9 cellular contexts compared by ENCODE assay signal in the genomic region with DNA sequence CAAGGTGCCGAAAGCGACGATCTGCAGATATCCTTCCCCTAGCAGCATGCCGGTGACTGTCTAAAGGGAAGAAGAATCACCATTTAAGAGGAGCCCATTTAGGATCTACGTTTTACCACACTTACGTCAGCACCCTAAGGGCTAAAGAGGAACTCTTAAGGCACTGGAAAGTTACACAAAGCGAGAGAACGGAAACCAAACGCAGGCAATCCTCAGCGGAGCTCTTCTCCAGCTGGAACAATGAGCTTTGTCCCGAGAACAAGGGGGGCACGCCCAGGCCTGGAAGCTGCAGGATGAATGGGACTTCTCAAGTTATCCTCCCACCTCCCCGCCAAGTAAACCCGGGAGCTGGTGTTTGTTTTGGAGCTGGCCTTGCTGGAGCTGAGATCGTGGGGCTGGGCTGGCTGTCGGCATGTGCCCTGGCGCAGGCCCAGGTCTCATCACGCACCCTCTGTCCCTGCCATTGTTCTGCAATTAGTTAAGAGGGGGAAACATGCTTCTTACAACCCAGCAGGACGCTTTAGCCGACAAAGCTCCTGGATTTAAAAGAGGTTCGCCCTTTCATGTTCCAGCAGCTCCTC. TPM values are rescaled to one million over a fixed set of nuclear protein-coding genes. Genes with fewer than 3 reads are reported as not detected.
DNase-seq lines count a peak whose midpoint lies in the region; ATAC-seq, FAIRE-seq and TF ChIP-seq lines count a peak whose summit lies in the region.
"Had no signal": no experiment of that assay in that cellular context is flagged by ENCODE, and none has a peak within 500 bp of the region (broad histone marks: within the 10 kb centered on the region; RNA-seq: fewer than 3 reads in every experiment).

No MANE protein-coding gene starts in this region.

- H3K9ac ChIP-seq in astrocyte (ENCODE audit: low read length): peak overlapping the region; percentile 67

- H3K4me2 ChIP-seq in astrocyte (ENCODE audit: low read length): peak overlapping the region; percentile 74

- H3K27me3 ChIP-seq in astrocyte (ENCODE audit: insufficient read depth, low read length) (no peaks in the 10 kb centered on the region), testis (no peaks in the 10 kb centered on the region)

- DNase-seq in NCI-H1092 treated with DMSO at 0.1 percent for 48 hours (lab: John Stamatoyannopoulos, UW) (peak; percentile 62), NCI-H1092 (lab: John Stamatoyannopoulos, UW) (no peak), astrocyte (ENCODE audit: low read depth) (peak; percentile 93), islet precursor cell (peak; percentile 98), testis (peak; percentile 72), NK-92 (lab: John Stamatoyannopoulos, UW; ENCODE audit: unreplicated experiment) (no peak)
- no peak for DNase-seq in activated naive CD4-positive, alpha-beta T cell treated with anti-CD3 and anti-CD28 coated beads, Interleukin-2, amount 50 U/mL, for 16 hours

- peak overlapping the region; percentile 6 for H3K4me3 ChIP-seq in astrocyte (ENCODE audit: insufficient read depth, low read depth, low read length)
- no peak overlapping the region for H3K4me3 ChIP-seq in testis

- H3K4me1 Mint-ChIP-seq in astrocyte (ENCODE audit: low read depth, unreplicated experiment): peaks cover 14% of the 10 kb centered on the region

- no peak overlapping the region for H2AFZ ChIP-seq in astrocyte (ENCODE audit: low read depth, low read length)

- H3K27ac ChIP-seq in astrocyte (ENCODE audit: low read depth, low read length): peak overlapping the region; percentile 78
- peak overlapping the region in 1 of 2 donors; percentile 14 for H3K27ac ChIP-seq in testis
- H3K27ac ChIP-seq: 22Rv1 had no signal

- no peak for TF ChIP-seq POLR2A in testis (IDR thresholded peaks at IDR 0.05)

- H4K20me1 ChIP-seq in astrocyte (ENCODE audit: insufficient read depth, low read length): peaks cover 74% of the 10 kb centered on the region

- H3K27ac Mint-ChIP-seq in astrocyte (ENCODE audit: unreplicated experiment): peak overlapping the region; percentile 73

- TF ChIP-seq CTCF in astrocyte (IDR thresholded peaks at IDR 0.05; ENCODE audit: insufficient read depth, low read depth, low read length): no peak
- TF ChIP-seq CTCF in testis (IDR thresholded peaks at IDR 0.05): no peak

- ATAC-seq in GM18867 (IDR thresholded peaks at IDR 0.05; ENCODE audit: unreplicated experiment): no peak

- peaks cover 20% of the 10 kb centered on the region for H3K4me1 ChIP-seq in astrocyte (ENCODE audit: insufficient read depth, low read length)
- peaks cover 5% of the 10 kb centered on the region for H3K4me1 ChIP-seq in testis

- H3K27me3 Mint-ChIP-seq in astrocyte (ENCODE audit: low read depth, unreplicated experiment): no peaks in the 10 kb centered on the region

- 11 to 13% methylated on average over 21 of the region's 21 CpGs for WGBS in testis, 2 donors

- H3K9me3 ChIP-seq in astrocyte (ENCODE audit: insufficient read depth, low read depth, low read length): no peaks in the 10 kb centered on the region
- H3K9me3 ChIP-seq in testis: no peaks in the 10 kb centered on the region

- no peaks in the 10 kb centered on the region for H3K9me3 Mint-ChIP-seq in astrocyte (ENCODE audit: unreplicated experiment)

- FAIRE-seq in astrocyte (lab: Jason Lieb, UNC): peak; percentile 20

- peak overlapping the region; percentile 6 for H3K4me3 Mint-ChIP-seq in astrocyte (ENCODE audit: unreplicated experiment)

- H3K79me2 ChIP-seq in astrocyte (ENCODE audit: insufficient read depth, low read length): peaks cover 71% of the 10 kb centered on the region

- no peaks in the 10 kb centered on the region for H3K36me3 ChIP-seq in astrocyte (ENCODE audit: insufficient read depth, low read length)
- no peaks in the 10 kb centered on the region for H3K36me3 ChIP-seq in testis (ENCODE audit: low read depth, missing control alignments)

- intact Hi-C loops in testis (cut with DNase I; ENCODE audit: low total_unique reads): no loop called here

- H3K36me3 Mint-ChIP-seq in astrocyte (ENCODE audit: low read depth, unreplicated experiment): peaks cover 7% of the 10 kb centered on the region

RNA-seq across cellular contexts. Expression of gene PXDN, which starts 36.5 kb away (rescaled TPM):
- total RNA-seq in astrocyte: 417 and 467 TPM in 2 replicates
- 10 to 100 TPM; 33.8 to 41.8 TPM for total RNA-seq in testis
- 26.7 TPM for polyA plus RNA-seq in testis (ENCODE audit: insufficient read depth, low read depth, low replicate concordance)

Comparison
In these comparisons a context has a peak if more than half of its experiments do, and no peak if none do; other contexts are left out.
1. DNase-seq: peak in NCI-H1092 treated with DMSO at 0.1 percent for 48 hours (single experiment), astrocyte (single experiment), islet precursor cell (single experiment) and testis (single experiment); none in NCI-H1092 (single experiment), NK-92 (single experiment) and activated naive CD4-positive, alpha-beta T cell treated with anti-CD3 and anti-CD28 coated beads, Interleukin-2, amount 50 U/mL, for 16 hours (single experiment).